Comparison of ENCODE assay signal across 29 cellular contexts in genomic region chr1:218643926-218644325, GRCh38.
DNase-seq lines count a peak whose midpoint lies in the region; ATAC-seq, FAIRE-seq and TF ChIP-seq lines count a peak whose summit lies in the region.
"Had no signal": no experiment of that assay in that cellular context is flagged by ENCODE, and none has a peak within 500 bp of the region (broad histone marks: within the 10 kb centered on the region; RNA-seq: fewer than 3 reads in every experiment).

No MANE protein-coding gene starts in this region.

- H2BK12ac ChIP-seq in H1 (ENCODE audit: low read depth, low read length) (no peak overlapping the region), trophoblast cell (ENCODE audit: low read length) (peak overlapping the region; percentile 39)

- no peaks in the 10 kb centered on the region for H3K36me3 ChIP-seq in mammary epithelial cell (ENCODE audit: insufficient read depth, low read length)
- no peaks in the 10 kb centered on the region for H3K36me3 ChIP-seq in breast epithelium
- no peaks in the 10 kb centered on the region for H3K36me3 ChIP-seq in Panc1 (ENCODE audit: control insufficient read depth, insufficient read depth, low read length)
- no peaks in the 10 kb centered on the region for H3K36me3 ChIP-seq in H1 (ENCODE audit: control insufficient read depth in 2 of 4, insufficient read depth in 4 of 4, low read length in 3 of 4)
- H3K36me3 ChIP-seq in trophoblast cell (ENCODE audit: control insufficient read depth in 1 of 2, insufficient read depth in 2 of 2, low read length in 2 of 2), result no peaks in the 10 kb centered on the region

- H3K4ac ChIP-seq in H1 (replicated peaks; ENCODE audit: insufficient read length, low read depth, low read length), result no peak overlapping the region
- H3K4ac ChIP-seq in trophoblast cell (ENCODE audit: low read depth, low read length), result no peak overlapping the region

- no peak overlapping the region for H3K4me2 ChIP-seq in mammary epithelial cell (ENCODE audit: insufficient read depth, low read depth, low read length)
- no peak overlapping the region for H3K4me2 ChIP-seq in H1 (ENCODE audit: insufficient read depth in 1 of 2, low read depth in 2 of 2, low read length in 2 of 2)
- H3K4me2 ChIP-seq in trophoblast cell (ENCODE audit: low read length), result no peak overlapping the region

- H3K27ac ChIP-seq in mammary epithelial cell (ENCODE audit: insufficient read depth, low read depth, low read length) (no peak overlapping the region), breast epithelium (no peak overlapping the region), Panc1 (ENCODE audit: low read length) (peak overlapping the region; percentile 69; the same call in 1 of the 2 replicates), H1 (ENCODE audit: low read depth, low read length) (no peak overlapping the region), trophoblast cell (ENCODE audit: low read depth, low read length) (no peak overlapping the region)
- H3K27ac ChIP-seq: 22Rv1, C4-2B, RWPE1 had no signal

- H3K9ac ChIP-seq in mammary epithelial cell (ENCODE audit: insufficient read depth, low read length) (no peak overlapping the region), H1 (replicated peaks in 1 of 4; ENCODE audit: extremely low read depth in 1 of 4, low read depth in 3 of 4, low read length in 3 of 4) (no peak overlapping the region), trophoblast cell (ENCODE audit: low read length) (no peak overlapping the region)

- no peak for FAIRE-seq in H1 (lab: Jason Lieb, UNC)
- FAIRE-seq: GM12878, H54, K562 had no signal

- no peaks in the 10 kb centered on the region for H4K20me1 ChIP-seq in mammary epithelial cell (ENCODE audit: insufficient read depth, low read length)
- no peaks in the 10 kb centered on the region for H4K20me1 ChIP-seq in H1 (replicated peaks in 1 of 2; ENCODE audit: control insufficient read depth in 1 of 2, insufficient read depth in 2 of 2, low read length in 2 of 2)

- no peak overlapping the region for H4K12ac ChIP-seq in trophoblast cell (ENCODE audit: low read depth, low read length)

- no peak for TF ChIP-seq RAD21 in H1 (IDR thresholded peaks at IDR 0.05 in 1 of 2, conservative IDR thresholded peaks at IDR 0.05 in 1 of 2; ENCODE audit: low read depth in 2 of 2, low read length in 2 of 2)

- peak overlapping the region; percentile 62 for H2AFZ ChIP-seq in mammary epithelial cell (ENCODE audit: low read depth, low read length)
- H2AFZ ChIP-seq in H1 (ENCODE audit: low read length), result 0 out of 2 replicates have a peak overlapping the region, but pooled peaks have one; percentile 88
- H2AFZ ChIP-seq in trophoblast cell (ENCODE audit: insufficient read depth, low read length, poor library complexity), result no peak overlapping the region

- DNase-seq in mammary epithelial cell, result no peak
- no peak for DNase-seq in breast epithelium (ENCODE audit: low spot score in 2 of 2)
- DNase-seq in Panc1 (ENCODE audit: low read depth, low spot score), result no peak
- DNase-seq in H1 (ENCODE audit: low read depth in 1 of 2, low spot score in 2 of 2), result no peak
- DNase-seq in trophoblast cell, result no peak
- DNase-seq in dedifferentiated amniotic fluid mesenchymal stem cell (ENCODE audit: extremely low spot score), result no peak
- DNase-seq in activated CD8-positive, alpha-beta memory T cell treated with anti-CD3 and anti-CD28 coated beads, Interleukin-2, amount 50 U/mL, for 4 hours, result no peak
- DNase-seq: Caco-2; CD8-positive, alpha-beta T cell; GDM1; Kasumi-1; MV-4-11; NCI-H1105; NCI-H146; NCI-H1930; NCI-H2107; NCI-H446; NCI-H524 treated with DMSO at 0.1 percent for 48 hours; NCI-H774; NK-92 treated with Interleukin-12 subunit alpha and Interleukin-12 subunit beta, amount 100 ng/mL, for 24 hours; SHP77 treated with DMSO at 0.1 percent for 48 hours had no signal

- no peak overlapping the region for H3K18ac ChIP-seq in H1 (ENCODE audit: extremely low read depth, low read length)
- H3K18ac ChIP-seq in trophoblast cell (ENCODE audit: low read length), result no peak overlapping the region

- H2AK5ac ChIP-seq in H1 (ENCODE audit: low read depth, low read length), result no peak overlapping the region
- H2AK5ac ChIP-seq in trophoblast cell (ENCODE audit: low read length), result no peak overlapping the region

- no peak overlapping the region for H3K56ac ChIP-seq in H1 (replicated peaks; ENCODE audit: insufficient read length, low read depth, low read length)

- BruUV-seq in mammary epithelial cell (replicated peaks; lab: Mats Ljungman, UMichigan), result no TSS peak
- no TSS peak for BruUV-seq in Panc1 (replicated peaks; lab: Mats Ljungman, UMichigan)

- in situ Hi-C loops in mammary epithelial cell (cut with MboI; ENCODE audit: low sequenced_read_pairs in 2 of 2) (no loop called here), Panc1 (cut with HindIII; ENCODE audit: low pct_unique_long_range_greater_than_20kb, low sequenced_read_pairs) (no loop called here)

- H2BK120ac ChIP-seq in H1 (replicated peaks; ENCODE audit: low read depth, low read length), result no peak overlapping the region
- peak overlapping the region; percentile 52 for H2BK120ac ChIP-seq in trophoblast cell (ENCODE audit: insufficient read depth, low read length, poor library complexity)

- no peak overlapping the region for H2BK15ac ChIP-seq in H1 (ENCODE audit: low read length)

- POLR2A ChIA-PET in Panc1 (lab: Charles Lee) (no interaction called here), H1 (lab: Charles Lee; ENCODE audit: partially characterized antibody) (no interaction called here)

- H2BK5ac ChIP-seq in H1 (ENCODE audit: low read depth, low read length) (no peak overlapping the region), trophoblast cell (ENCODE audit: low read depth, low read length, poor library complexity) (no peak overlapping the region)

- no peaks in the 10 kb centered on the region for H3K27me3 ChIP-seq in mammary epithelial cell (ENCODE audit: insufficient read depth, low read length)
- H3K27me3 ChIP-seq in breast epithelium, result no peaks in the 10 kb centered on the region
- no peaks in the 10 kb centered on the region for H3K27me3 ChIP-seq in Panc1 (ENCODE audit: control insufficient read depth, insufficient read depth, low read length)
- H3K27me3 ChIP-seq in H1 (replicated peaks in 1 of 4; ENCODE audit: control insufficient read depth in 3 of 4, extremely low read depth in 1 of 4, insufficient read depth in 3 of 4, low read length in 3 of 4), result no peaks in the 10 kb centered on the region
- no peaks in the 10 kb centered on the region for H3K27me3 ChIP-seq in trophoblast cell (ENCODE audit: insufficient read depth, low read length)

- ATAC-seq in Panc1, result no peak
- ATAC-seq in activated CD4-positive, CD25-positive, alpha-beta regulatory T cell treated with anti-CD3 and anti-CD28 coated beads, Interleukin-2, amount 50 U/mL, for 24 hours, result no peak
- ATAC-seq: CD8-positive, alpha-beta T cell; GM12878; K562; SK-N-SH treated with all-trans-retinoic acid at 6 μM for 48 hours had no signal

- H4K91ac ChIP-seq in H1 (replicated peaks; ENCODE audit: insufficient read length, low read length) (no peak overlapping the region), trophoblast cell (ENCODE audit: low read depth, low read length) (peak overlapping the region; percentile 31)

- no peak overlapping the region for H4K5ac ChIP-seq in H1 (ENCODE audit: insufficient read length, low read depth, low read length)

- TF ChIP-seq CTCF in mammary epithelial cell (conservative IDR thresholded peaks at IDR 0.05 in 1 of 2, IDR thresholded peaks at IDR 0.05 in 1 of 2; ENCODE audit: extremely low read depth in 1 of 2, insufficient read depth in 1 of 2, low read depth in 1 of 2, low read length in 2 of 2) (no peak), breast epithelium (IDR thresholded peaks at IDR 0.05) (no peak), Panc1 (IDR thresholded peaks at IDR 0.05) (no peak), H1 (IDR thresholded peaks at IDR 0.05; ENCODE audit: control extremely low read depth in 1 of 3, insufficient read depth in 1 of 3, low read depth in 1 of 3, low read length in 3 of 3) (no peak)

- H4K8ac ChIP-seq in H1 (ENCODE audit: extremely low read depth, insufficient read depth, low read length) (no peak overlapping the region), trophoblast cell (ENCODE audit: low read depth, low read length) (peak overlapping the region; percentile 29)

- H3K79me2 ChIP-seq in mammary epithelial cell (ENCODE audit: insufficient read depth, low read length), result no peaks in the 10 kb centered on the region
- no peaks in the 10 kb centered on the region for H3K79me2 ChIP-seq in H1 (ENCODE audit: control insufficient read depth in 1 of 2, insufficient read depth in 2 of 2, low read length in 2 of 2)
- H3K79me2 ChIP-seq in trophoblast cell (ENCODE audit: control insufficient read depth, insufficient read depth, low read length, poor library complexity), result peaks cover 2% of the 10 kb centered on the region

- H3K23ac ChIP-seq in H1 (ENCODE audit: insufficient read length) (no peak overlapping the region), trophoblast cell (ENCODE audit: low read length) (no peak overlapping the region)

- TF ChIP-seq EP300 in H1 (IDR thresholded peaks at IDR 0.05; ENCODE audit: borderline replicate concordance in 1 of 2, low read depth in 2 of 2, low read length in 2 of 2), result no peak

- H3K79me1 ChIP-seq in H1 (ENCODE audit: low read depth, low read length) (no peaks in the 10 kb centered on the region), trophoblast cell (ENCODE audit: low read length) (peaks cover 15% of the 10 kb centered on the region)

- no peak for TF ChIP-seq POLR2A in breast epithelium (IDR thresholded peaks at IDR 0.05)
- TF ChIP-seq POLR2A in H1 (IDR thresholded peaks at IDR 0.05; ENCODE audit: control extremely low read depth in 1 of 2, low read depth in 2 of 2, low read length in 2 of 2), result no peak

- no peaks in the 10 kb centered on the region for H3K23me2 ChIP-seq in H1 (ENCODE audit: low read depth, low read length)

- H3K9me3 ChIP-seq in mammary epithelial cell (replicated peaks; ENCODE audit: insufficient read depth, low read length) (no peaks in the 10 kb centered on the region), breast epithelium (peaks cover 0 to 3% of the 10 kb centered on the region in 2 donors), Panc1 (ENCODE audit: control insufficient read depth, insufficient read depth, low read depth, low read length) (no peaks in the 10 kb centered on the region), H1 (ENCODE audit: insufficient read depth in 2 of 2, low read depth in 1 of 2, low read length in 1 of 2) (no peaks in the 10 kb centered on the region), trophoblast cell (ENCODE audit: insufficient read depth, low read depth, low read length) (no peaks in the 10 kb centered on the region)
- H3K9me3 ChIP-seq: Caco-2 had no signal

- WGBS in mammary epithelial cell (ENCODE audit: low coverage, missing lambda C conversion rate), result 83% methylated on average over 2 of the region's 2 CpGs
- WGBS in H1 (ENCODE audit: extremely low coverage in 1 of 2, insufficient coverage in 1 of 2, insufficient read length in 1 of 2, insufficient replicate concordance in 2 of 2, low coverage in 1 of 2, low lambda C conversion rate in 2 of 2, missing lambda C conversion rate in 1 of 2), 2 experiments, result 81% methylated on average over 2 of the region's 2 CpGs; no CpG with 5 or more reads in 1 of the 2 experiments
- no CpG with 5 or more reads among the region's 2 CpGs for WGBS in trophoblast cell (ENCODE audit: extremely low coverage, insufficient coverage, insufficient read length)

- H2BK20ac ChIP-seq in H1 (ENCODE audit: low read length), result no peak overlapping the region

- CTCF ChIA-PET in mammary epithelial cell (lab: Charles Lee; ENCODE audit: low non-redundant PET) (no interaction called here), Panc1 (lab: Charles Lee) (no interaction called here), H1 (lab: Charles Lee; ENCODE audit: partially characterized antibody) (interaction anchor here (1.1 kb wide), 1 partner anchor 423 kb away, joined by 3 read pairs; no protein-coding TSS in a partner anchor)

- dilution Hi-C loops in mammary epithelial cell (cut with HindIII; ENCODE audit: low sequenced_read_pairs), result no loop called here

- H3K14ac ChIP-seq in H1 (ENCODE audit: insufficient read length) (no peak overlapping the region), trophoblast cell (ENCODE audit: low read length) (no peak overlapping the region)

- H3K4me1 ChIP-seq in mammary epithelial cell (ENCODE audit: insufficient read depth, low read length) (no peaks in the 10 kb centered on the region), breast epithelium (no peaks in the 10 kb centered on the region), Panc1 (ENCODE audit: control insufficient read depth, insufficient read depth, low read length) (peaks cover 8% of the 10 kb centered on the region; the same call in 1 of the 2 replicates), H1 (replicated peaks in 1 of 4; ENCODE audit: control insufficient read depth in 3 of 4, insufficient read depth in 4 of 4, low read length in 3 of 4) (no peaks in the 10 kb centered on the region), trophoblast cell (ENCODE audit: control insufficient read depth in 1 of 2, insufficient read depth in 2 of 2, low read length in 2 of 2) (peaks cover 12 to 13% of the 10 kb centered on the region in 2 experiments)

- intact Hi-C loops in mammary epithelial cell (cut with micrococcal nuclease) (no loop called here), breast epithelium (cut with DNase I; ENCODE audit: low total_unique reads) (no loop called here), Panc1 (cut with micrococcal nuclease; ENCODE audit: unreplicated experiment) (no loop called here)

- H3K4me3 ChIP-seq in mammary epithelial cell (replicated peaks in 1 of 3; ENCODE audit: insufficient read depth in 1 of 3, low read depth in 2 of 3, low read length in 3 of 3), result no peak overlapping the region
- H3K4me3 ChIP-seq in breast epithelium, result no peak overlapping the region
- H3K4me3 ChIP-seq in Panc1 (ENCODE audit: low read depth in 2 of 2, low read length in 2 of 2), result no peak overlapping the region
- H3K4me3 ChIP-seq in H1 (ENCODE audit: extremely low read depth in 1 of 4, insufficient read depth in 2 of 4, low read depth in 3 of 4, low read length in 4 of 4), result no peak overlapping the region
- H3K4me3 ChIP-seq in trophoblast cell (ENCODE audit: low read depth, low read length), result no peak overlapping the region
- H3K4me3 ChIP-seq: GM12878, K562 had no signal
